ENCODE assay signal across 13 cellular contexts in genomic region chr5:120615967-120616645, GRCh38.
DNase-seq lines count a peak whose midpoint lies in the region; ATAC-seq and TF ChIP-seq lines count a peak whose summit lies in the region.
"Had no signal": no experiment of that assay in that cellular context is flagged by ENCODE, and none has a peak within 500 bp of the region (broad histone marks: within the 10 kb centered on the region; RNA-seq: fewer than 3 reads in every experiment).

No MANE protein-coding gene starts in this region.

- H3K27ac ChIP-seq in ACC112 (ENCODE audit: low read depth, low read length) (peak overlapping the region; percentile 84), iPS DF 6.9 (ENCODE audit: low read length) (no peak overlapping the region), colonic mucosa (no peak overlapping the region)
- H3K27ac ChIP-seq: heart left ventricle had no signal

- H3K79me2 ChIP-seq in ACC112 (ENCODE audit: control insufficient read depth, insufficient read depth, low read length, unreplicated experiment), result peaks cover 6% of the 10 kb centered on the region

- no peak for TF ChIP-seq CTCF in colonic mucosa (IDR thresholded peaks at IDR 0.05)

- no peaks in the 10 kb centered on the region for H3K4me1 Mint-ChIP-seq in activated CD4-positive, alpha-beta T cell treated with anti-CD3 and anti-CD28 coated beads, Interleukin-2, amount 10 ng/mL, durations not matched to agents 24 days and 14 days
- H3K4me1 Mint-ChIP-seq: B cell had no signal

- H2AFZ ChIP-seq in ACC112 (ENCODE audit: low read length, unreplicated experiment), result no peak overlapping the region

- WGBS in iPS DF 6.9 (ENCODE audit: insufficient coverage, insufficient read length), result no CpG with 5 or more reads among the region's 7 CpGs

- H3K4me1 ChIP-seq in ACC112 (ENCODE audit: control insufficient read depth, insufficient read depth, low read length, unreplicated experiment) (peaks cover 44% of the 10 kb centered on the region), iPS DF 6.9 (ENCODE audit: control insufficient read depth, insufficient read depth, low read length) (no peaks in the 10 kb centered on the region), colonic mucosa (no peaks in the 10 kb centered on the region)

- DNase-seq in HPDE6-E6E7 (ENCODE audit: extremely low spot score), result peak; percentile 51
- DNase-seq in amniotic stem cell (lab: John Stamatoyannopoulos, UW), result peak; percentile 58
- DNase-seq in iPS DF 6.9 (ENCODE audit: low read depth, low spot score), result peak; percentile 11
- DNase-seq in activated CD4-positive, alpha-beta T cell treated with anti-CD3 and anti-CD28 coated beads, Interleukin-2, amount 10 ng/mL, durations not matched to agents 24 days and 14 days, result no peak
- DNase-seq in colonic mucosa, result no peak
- no peak for DNase-seq in Right ventricle myocardium inferior (ENCODE audit: missing footprints)
- DNase-seq: activated CD4-positive, CD25-positive, alpha-beta regulatory T cell; heart left ventricle; NCI-H1436; small intestine had no signal

- H3K27me3 Mint-ChIP-seq in activated CD4-positive, alpha-beta T cell treated with anti-CD3 and anti-CD28 coated beads, Interleukin-2, amount 10 ng/mL, durations not matched to agents 24 days and 14 days, result no peaks in the 10 kb centered on the region
- H3K27me3 Mint-ChIP-seq: B cell had no signal

- H3K4me3 Mint-ChIP-seq in activated CD4-positive, alpha-beta T cell treated with anti-CD3 and anti-CD28 coated beads, Interleukin-2, amount 10 ng/mL, durations not matched to agents 24 days and 14 days, result no peak overlapping the region
- H3K4me3 Mint-ChIP-seq: B cell had no signal

- no peaks in the 10 kb centered on the region for H3K9me3 Mint-ChIP-seq in activated CD4-positive, alpha-beta T cell treated with anti-CD3 and anti-CD28 coated beads, Interleukin-2, amount 10 ng/mL, durations not matched to agents 24 days and 14 days

- H3K36me3 Mint-ChIP-seq in activated CD4-positive, alpha-beta T cell treated with anti-CD3 and anti-CD28 coated beads, Interleukin-2, amount 10 ng/mL, durations not matched to agents 24 days and 14 days (ENCODE audit: low read depth), result no peaks in the 10 kb centered on the region

- no peak for ATAC-seq in HG03439 (IDR thresholded peaks at IDR 0.05; ENCODE audit: unreplicated experiment)
- no peak for ATAC-seq in Right ventricle myocardium inferior

- no peak overlapping the region for H3K27ac Mint-ChIP-seq in activated CD4-positive, alpha-beta T cell treated with anti-CD3 and anti-CD28 coated beads, Interleukin-2, amount 10 ng/mL, durations not matched to agents 24 days and 14 days
- H3K27ac Mint-ChIP-seq: B cell had no signal

- H3K36me3 ChIP-seq in ACC112 (ENCODE audit: insufficient read depth, low read length), result no peaks in the 10 kb centered on the region; the same call in 1 of the 2 replicates
- no peaks in the 10 kb centered on the region for H3K36me3 ChIP-seq in iPS DF 6.9 (ENCODE audit: control insufficient read depth, insufficient read depth, low read length)
- no peaks in the 10 kb centered on the region for H3K36me3 ChIP-seq in colonic mucosa
- H3K36me3 ChIP-seq: heart left ventricle had no signal

- intact Hi-C loops in activated CD4-positive, alpha-beta T cell treated with anti-CD3 and anti-CD28 coated beads, Interleukin-2, amount 10 ng/mL, durations not matched to agents 24 days and 14 days (cut with micrococcal nuclease), result no loop called here
- intact Hi-C loops in colonic mucosa (cut with DNase I) (no loop called here), Right ventricle myocardium inferior (cut with DNase I) (no loop called here)

- H3K9ac ChIP-seq in colonic mucosa (ENCODE audit: low read depth in 2 of 2, low read length in 2 of 2), result no peak overlapping the region

- no peaks in the 10 kb centered on the region for H3K27me3 ChIP-seq in ACC112 (ENCODE audit: insufficient read depth, low read length)
- H3K27me3 ChIP-seq in iPS DF 6.9 (ENCODE audit: control insufficient read depth, insufficient read depth, low read length), result peaks cover 1% of the 10 kb centered on the region; the same call in 1 of the 2 replicates
- no peaks in the 10 kb centered on the region for H3K27me3 ChIP-seq in colonic mucosa
- H3K27me3 ChIP-seq: heart left ventricle had no signal

- H3K9me3 ChIP-seq in iPS DF 6.9 (ENCODE audit: control insufficient read depth, insufficient read depth, low read length) (no peaks in the 10 kb centered on the region), colonic mucosa (no peaks in the 10 kb centered on the region)
- H3K9me3 ChIP-seq: heart left ventricle had no signal

- H3K4me3 ChIP-seq in ACC112 (ENCODE audit: low read depth, low read length) (peak overlapping the region; percentile 53; the same call in 1 of the 2 replicates), iPS DF 6.9 (ENCODE audit: low read length) (no peak overlapping the region), colonic mucosa (no peak overlapping the region)
- H3K4me3 ChIP-seq: heart left ventricle had no signal

Comparison
In these comparisons a context has a peak if more than half of its experiments do, and no peak if none do; other contexts are left out.
1. DNase-seq: peak in HPDE6-E6E7 (single experiment), amniotic stem cell (single experiment) and iPS DF 6.9 (single experiment); none in activated CD4-positive, alpha-beta T cell treated with anti-CD3 and anti-CD28 coated beads, Interleukin-2, amount 10 ng/mL, durations not matched to agents 24 days and 14 days (single experiment), colonic mucosa (single experiment) and Right ventricle myocardium inferior (single experiment).